ENCODE assay signal across 1 cellular context in the genomic region with DNA sequence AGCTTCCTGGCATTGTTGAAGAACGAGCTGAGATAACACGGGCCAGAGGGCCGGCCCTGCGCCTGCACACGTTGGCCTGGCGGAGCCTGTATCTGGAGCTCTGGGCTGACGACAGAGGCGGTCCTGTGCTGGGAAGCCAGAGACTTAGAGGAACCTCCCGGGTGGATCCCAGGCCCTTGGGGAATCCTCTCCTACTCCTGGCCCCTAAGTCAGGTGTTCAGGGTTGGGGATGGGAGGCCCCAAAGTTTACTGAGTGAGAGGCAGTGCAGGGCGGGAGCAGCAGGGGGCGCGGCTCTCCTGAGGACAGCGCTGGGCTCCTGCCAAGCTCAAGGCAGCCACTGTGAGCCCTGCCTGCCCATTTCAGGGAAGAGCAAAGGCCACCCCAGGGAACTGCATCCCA.
TF ChIP-seq lines count a peak whose summit lies in the region.

No MANE protein-coding gene starts in this region.

TF ChIP-seq in HepG2, 621 proteins besides CTCF, POLR2A, EP300 and RAD21 (continued from another document):
- TF ChIP-seq, protein P1, sequence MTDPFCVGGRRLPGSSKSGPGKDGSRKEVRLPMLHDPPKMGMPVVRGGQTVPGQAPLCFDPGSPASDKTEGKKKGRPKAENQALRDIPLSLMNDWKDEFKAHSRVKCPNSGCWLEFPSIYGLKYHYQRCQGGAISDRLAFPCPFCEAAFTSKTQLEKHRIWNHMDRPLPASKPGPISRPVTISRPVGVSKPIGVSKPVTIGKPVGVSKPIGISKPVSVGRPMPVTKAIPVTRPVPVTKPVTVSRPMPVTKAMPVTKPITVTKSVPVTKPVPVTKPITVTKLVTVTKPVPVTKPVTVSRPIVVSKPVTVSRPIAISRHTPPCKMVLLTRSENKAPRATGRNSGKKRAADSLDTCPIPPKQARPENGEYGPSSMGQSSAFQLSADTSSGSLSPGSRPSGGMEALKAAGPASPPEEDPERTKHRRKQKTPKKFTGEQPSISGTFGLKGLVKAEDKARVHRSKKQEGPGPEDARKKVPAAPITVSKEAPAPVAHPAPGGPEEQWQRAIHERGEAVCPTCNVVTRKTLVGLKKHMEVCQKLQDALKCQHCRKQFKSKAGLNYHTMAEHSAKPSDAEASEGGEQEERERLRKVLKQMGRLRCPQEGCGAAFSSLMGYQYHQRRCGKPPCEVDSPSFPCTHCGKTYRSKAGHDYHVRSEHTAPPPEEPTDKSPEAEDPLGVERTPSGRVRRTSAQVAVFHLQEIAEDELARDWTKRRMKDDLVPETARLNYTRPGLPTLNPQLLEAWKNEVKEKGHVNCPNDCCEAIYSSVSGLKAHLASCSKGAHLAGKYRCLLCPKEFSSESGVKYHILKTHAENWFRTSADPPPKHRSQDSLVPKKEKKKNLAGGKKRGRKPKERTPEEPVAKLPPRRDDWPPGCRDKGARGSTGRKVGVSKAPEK (CRISPR knock-in tag; IDR thresholded peaks at IDR 0.05; ENCODE audit: borderline replicate concordance): no peak
- TF ChIP-seq KDM2A (CRISPR knock-in tag; IDR thresholded peaks at IDR 0.05; ENCODE audit: borderline replicate concordance, low read depth): peak; percentile 46; the same call in 1 of the 2 replicates
- peak; percentile 65; the same call in 1 of the 2 replicates for TF ChIP-seq PAX8 (CRISPR knock-in tag; IDR thresholded peaks at IDR 0.05; ENCODE audit: borderline replicate concordance)
- no peak for TF ChIP-seq ERF (CRISPR knock-in tag; IDR thresholded peaks at IDR 0.05)
- TF ChIP-seq ZNF501 (CRISPR knock-in tag; IDR thresholded peaks at IDR 0.05): 0 out of 2 replicates have a peak, but pooled peaks have one; percentile 44
- TF ChIP-seq, protein P2, sequence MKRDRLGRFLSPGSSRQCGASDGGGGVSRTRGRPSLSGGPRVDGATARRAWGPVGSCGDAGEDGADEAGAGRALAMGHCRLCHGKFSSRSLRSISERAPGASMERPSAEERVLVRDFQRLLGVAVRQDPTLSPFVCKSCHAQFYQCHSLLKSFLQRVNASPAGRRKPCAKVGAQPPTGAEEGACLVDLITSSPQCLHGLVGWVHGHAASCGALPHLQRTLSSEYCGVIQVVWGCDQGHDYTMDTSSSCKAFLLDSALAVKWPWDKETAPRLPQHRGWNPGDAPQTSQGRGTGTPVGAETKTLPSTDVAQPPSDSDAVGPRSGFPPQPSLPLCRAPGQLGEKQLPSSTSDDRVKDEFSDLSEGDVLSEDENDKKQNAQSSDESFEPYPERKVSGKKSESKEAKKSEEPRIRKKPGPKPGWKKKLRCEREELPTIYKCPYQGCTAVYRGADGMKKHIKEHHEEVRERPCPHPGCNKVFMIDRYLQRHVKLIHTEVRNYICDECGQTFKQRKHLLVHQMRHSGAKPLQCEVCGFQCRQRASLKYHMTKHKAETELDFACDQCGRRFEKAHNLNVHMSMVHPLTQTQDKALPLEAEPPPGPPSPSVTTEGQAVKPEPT (CRISPR knock-in tag; IDR thresholded peaks at IDR 0.05; ENCODE audit: low read depth): 0 out of 2 replicates have a peak, but pooled peaks have one; percentile 39
- 0 out of 2 replicates have a peak, but pooled peaks have one; percentile 22 for TF ChIP-seq GABPB1 (CRISPR knock-in tag; IDR thresholded peaks at IDR 0.05)
- TF ChIP-seq ZNF773 (CRISPR knock-in tag; IDR thresholded peaks at IDR 0.05; ENCODE audit: borderline replicate concordance): no peak
- no peak for TF ChIP-seq LCORL (IDR thresholded peaks at IDR 0.05)
- 0 out of 2 replicates have a peak, but pooled peaks have one; percentile 43 for TF ChIP-seq LCORL (CRISPR knock-in tag; IDR thresholded peaks at IDR 0.05)
- no peak for TF ChIP-seq ZNF264 (CRISPR knock-in tag; IDR thresholded peaks at IDR 0.05)
- TF ChIP-seq XRCC5 (optimal IDR thresholded peaks at IDR 0.05; ENCODE audit: low read length): peak; percentile 90
- 0 out of 2 replicates have a peak, but pooled peaks have one; percentile 47 for TF ChIP-seq FOXC1 (CRISPR knock-in tag; IDR thresholded peaks at IDR 0.05; ENCODE audit: borderline replicate concordance)
TF ChIP-seq in HepG2: peak in this region for 24.
